8 cellular contexts compared by ENCODE assay signal in genomic region chr1:169484107-169484506, GRCh38. TPM values are rescaled to one million over a fixed set of nuclear protein-coding genes. Genes with fewer than 3 reads are reported as not detected.
DNase-seq lines count a peak whose midpoint lies in the region; ATAC-seq and TF ChIP-seq lines count a peak whose summit lies in the region.

No MANE protein-coding gene starts in this region.

- TF ChIP-seq CTCF in Calu3 (IDR thresholded peaks at IDR 0.05; ENCODE audit: unreplicated experiment), result no peak
- TF ChIP-seq CTCF in choroid plexus epithelial cell (conservative IDR thresholded peaks at IDR 0.05; ENCODE audit: low read depth, low read length), result no peak
- no peak for TF ChIP-seq CTCF in nephron progenitor cell (IDR thresholded peaks at IDR 0.05)

- intact Hi-C loops in Calu3 (cut with micrococcal nuclease; ENCODE audit: unreplicated experiment), result no loop called here

- peak overlapping the region; percentile 99 for H3K27ac Mint-ChIP-seq in Calu3 (ENCODE audit: unreplicated experiment)
- H3K27ac Mint-ChIP-seq in nephron progenitor cell, result no peak overlapping the region

- H3K9me3 Mint-ChIP-seq in Calu3 (ENCODE audit: low read depth, unreplicated experiment), result no peaks in the 10 kb centered on the region
- H3K9me3 Mint-ChIP-seq in nephron progenitor cell, result peaks cover 9% of the 10 kb centered on the region

- peak overlapping the region; percentile 87 for H3K4me3 Mint-ChIP-seq in Calu3 (ENCODE audit: low read depth, unreplicated experiment)
- peak overlapping the region; percentile 98 for H3K4me3 Mint-ChIP-seq in nephron progenitor cell

- H3K36me3 Mint-ChIP-seq in Calu3 (ENCODE audit: insufficient read depth, unreplicated experiment) (peaks cover 57% of the 10 kb centered on the region), nephron progenitor cell (ENCODE audit: low read depth) (peaks cover 8% of the 10 kb centered on the region)

- no peak for DNase-seq in Calu3
- peak; percentile 50 for DNase-seq in NCI-H2107 (lab: John Stamatoyannopoulos, UW)
- no peak for DNase-seq in choroid plexus epithelial cell (ENCODE audit: low read depth)
- DNase-seq in nephron progenitor cell, result no peak
- no peak for DNase-seq in AG20443 (ENCODE audit: low spot score)
- no peak for DNase-seq in MV-4-11 (lab: John Stamatoyannopoulos, UW)
- no peak for DNase-seq in GM03348 (ENCODE audit: low spot score)
- no peak for DNase-seq in left lobe of liver (ENCODE audit: low spot score)

- H3K4me1 Mint-ChIP-seq in Calu3 (ENCODE audit: low read depth, unreplicated experiment) (peaks cover 68% of the 10 kb centered on the region), nephron progenitor cell (peaks cover 51% of the 10 kb centered on the region)

- H3K4me3 ChIP-seq in choroid plexus epithelial cell (ENCODE audit: low read depth, low read length), result peak overlapping the region; percentile 88

- CTCF ChIA-PET in Calu3 (lab: Charles Lee), result no interaction called here

- H3K27me3 Mint-ChIP-seq in Calu3 (ENCODE audit: unreplicated experiment), result no peaks in the 10 kb centered on the region
- H3K27me3 Mint-ChIP-seq in nephron progenitor cell (ENCODE audit: low read depth, poor library complexity), result no peaks in the 10 kb centered on the region

- no peak for ATAC-seq in left lobe of liver

- no TSS peak for BruUV-seq in Calu3 (replicated peaks; lab: Mats Ljungman, UMichigan)

RNA-seq across cellular contexts. Expression of gene SLC19A2, which starts 1.6 kb away (rescaled TPM):
- 22.0 and 24.2 TPM in 2 replicates for total RNA-seq in Calu3 (2022)
- 9.1 TPM for total RNA-seq in left lobe of liver

RNA-seq across cellular contexts. Expression of gene CCDC181, which starts 56.8 kb away (rescaled TPM):
- total RNA-seq in Calu3 (2022) (0.64 and 0.71 TPM in 2 replicates), left lobe of liver (not detected)
